Comparison of ENCODE assay signal across 1 cellular context in the genomic region with DNA sequence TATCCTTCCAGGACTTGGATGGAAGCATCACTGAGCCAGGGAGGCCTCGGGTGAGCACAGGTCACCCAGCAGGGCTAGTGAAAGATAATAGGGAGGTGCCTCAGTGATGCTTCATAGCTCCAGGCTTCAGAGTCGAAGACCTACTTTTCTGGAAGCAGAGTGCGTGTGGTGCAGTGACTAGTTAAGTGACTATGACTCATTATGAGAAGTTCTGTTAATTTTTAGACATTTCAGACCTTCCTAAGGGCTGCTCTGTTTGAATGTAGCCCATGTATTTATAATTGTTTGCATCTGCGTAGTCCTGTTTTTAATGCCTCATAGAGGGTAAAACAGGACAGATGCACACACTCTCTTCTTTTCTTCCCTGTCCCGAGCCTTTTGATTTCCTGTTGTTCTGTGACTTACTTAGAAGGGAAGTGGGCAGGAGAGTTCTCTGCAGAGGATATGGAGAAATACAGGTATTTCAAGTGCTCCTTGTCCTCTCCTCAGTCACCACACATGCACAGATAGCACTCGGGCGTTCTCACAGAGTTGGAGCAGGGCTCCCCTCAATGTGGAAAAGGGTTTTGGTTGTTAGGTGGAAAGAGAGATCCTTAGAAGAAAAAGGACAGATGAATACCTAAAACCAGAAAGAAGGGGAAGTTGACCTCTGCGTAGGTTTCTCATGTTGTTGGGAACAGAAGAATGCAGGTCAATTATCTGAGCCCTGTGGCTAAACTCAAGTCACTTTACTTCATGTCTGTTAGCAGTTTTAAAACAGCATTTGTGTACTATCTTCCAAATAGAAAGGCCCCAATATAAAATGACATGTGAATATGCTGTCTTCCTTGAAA.
A peak's percentile ranks its signal among the peaks of the same experiment; 100 is the strongest.
TF ChIP-seq lines count a peak whose summit lies in the region.

No MANE protein-coding gene starts in this region.

TF ChIP-seq in K562, 482 proteins besides CTCF, POLR2A, EP300 and RAD21:
- TF ChIP-seq PPARD (CRISPR knock-in tag; IDR thresholded peaks at IDR 0.05) (no peak), ILF3 (IDR thresholded peaks at IDR 0.05; ENCODE audit: borderline replicate concordance) (no peak), FOSL1 (tag; conservative IDR thresholded peaks at IDR 0.05) (peak; percentile 62; the same call in 1 of the 2 replicates), L3MBTL2 (IDR thresholded peaks at IDR 0.05) (no peak)
- TF ChIP-seq, protein P1, sequence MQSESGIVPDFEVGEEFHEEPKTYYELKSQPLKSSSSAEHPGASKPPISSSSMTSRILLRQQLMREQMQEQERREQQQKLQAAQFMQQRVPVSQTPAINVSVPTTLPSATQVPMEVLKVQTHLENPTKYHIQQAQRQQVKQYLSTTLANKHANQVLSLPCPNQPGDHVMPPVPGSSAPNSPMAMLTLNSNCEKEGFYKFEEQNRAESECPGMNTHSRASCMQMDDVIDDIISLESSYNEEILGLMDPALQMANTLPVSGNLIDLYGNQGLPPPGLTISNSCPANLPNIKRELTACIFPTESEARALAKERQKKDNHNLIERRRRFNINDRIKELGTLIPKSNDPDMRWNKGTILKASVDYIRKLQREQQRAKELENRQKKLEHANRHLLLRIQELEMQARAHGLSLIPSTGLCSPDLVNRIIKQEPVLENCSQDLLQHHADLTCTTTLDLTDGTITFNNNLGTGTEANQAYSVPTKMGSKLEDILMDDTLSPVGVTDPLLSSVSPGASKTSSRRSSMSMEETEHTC (IDR thresholded peaks at IDR 0.05): no peak
- TF ChIP-seq, protein P2, sequence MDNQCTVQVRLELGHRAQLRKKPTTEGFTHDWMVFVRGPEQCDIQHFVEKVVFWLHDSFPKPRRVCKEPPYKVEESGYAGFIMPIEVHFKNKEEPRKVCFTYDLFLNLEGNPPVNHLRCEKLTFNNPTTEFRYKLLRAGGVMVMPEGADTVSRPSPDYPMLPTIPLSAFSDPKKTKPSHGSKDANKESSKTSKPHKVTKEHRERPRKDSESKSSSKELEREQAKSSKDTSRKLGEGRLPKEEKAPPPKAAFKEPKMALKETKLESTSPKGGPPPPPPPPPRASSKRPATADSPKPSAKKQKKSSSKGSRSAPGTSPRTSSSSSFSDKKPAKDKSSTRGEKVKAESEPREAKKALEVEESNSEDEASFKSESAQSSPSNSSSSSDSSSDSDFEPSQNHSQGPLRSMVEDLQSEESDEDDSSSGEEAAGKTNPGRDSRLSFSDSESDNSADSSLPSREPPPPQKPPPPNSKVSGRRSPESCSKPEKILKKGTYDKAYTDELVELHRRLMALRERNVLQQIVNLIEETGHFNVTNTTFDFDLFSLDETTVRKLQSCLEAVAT (IDR thresholded peaks at IDR 0.05): 0 out of 4 replicates have a peak, but pooled peaks of 1 of the 2 experiments have one; percentile 45
- TF ChIP-seq, protein P3, sequence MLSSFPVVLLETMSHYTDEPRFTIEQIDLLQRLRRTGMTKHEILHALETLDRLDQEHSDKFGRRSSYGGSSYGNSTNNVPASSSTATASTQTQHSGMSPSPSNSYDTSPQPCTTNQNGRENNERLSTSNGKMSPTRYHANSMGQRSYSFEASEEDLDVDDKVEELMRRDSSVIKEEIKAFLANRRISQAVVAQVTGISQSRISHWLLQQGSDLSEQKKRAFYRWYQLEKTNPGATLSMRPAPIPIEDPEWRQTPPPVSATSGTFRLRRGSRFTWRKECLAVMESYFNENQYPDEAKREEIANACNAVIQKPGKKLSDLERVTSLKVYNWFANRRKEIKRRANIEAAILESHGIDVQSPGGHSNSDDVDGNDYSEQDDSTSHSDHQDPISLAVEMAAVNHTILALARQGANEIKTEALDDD (IDR thresholded peaks at IDR 0.05): peak; percentile 30; the same call in 1 of the 2 replicates
TF ChIP-seq in K562: peak in this region for 3.
